24 cellular contexts compared by ENCODE assay signal in genomic region chr10:1033601-1034000, GRCh38. TPM values are rescaled to one million over a fixed set of nuclear protein-coding genes. Genes with fewer than 3 reads are reported as not detected.
A peak's percentile ranks its signal among the peaks of the same experiment; 100 is the strongest.
DNase-seq lines count a peak whose midpoint lies in the region; ATAC-seq and TF ChIP-seq lines count a peak whose summit lies in the region.
"Had no signal": no experiment of that assay in that cellular context is flagged by ENCODE, and none has a peak within 500 bp of the region (broad histone marks: within the 10 kb centered on the region; RNA-seq: fewer than 3 reads in every experiment).

No MANE protein-coding gene starts in this region.

- no peak for TF ChIP-seq POLR2A in suprapubic skin (IDR thresholded peaks at IDR 0.05)

- no peak overlapping the region for H3K4me3 ChIP-seq in dorsolateral prefrontal cortex
- H3K4me3 ChIP-seq in suprapubic skin: no peak overlapping the region
- H3K4me3 ChIP-seq: SJSA1 had no signal

- DNase-seq in dorsolateral prefrontal cortex: no peak
- DNase-seq in left ventricle myocardium superior: no peak
- DNase-seq in suprapubic skin (ENCODE audit: low spot score in 2 of 2): no peak
- DNase-seq: Calu3; DMS79 treated with DMSO at 0.1 percent for 48 hours; GF-D8; HCEC 1CT; MM.1S; NCI-H2029 treated with DMSO at 0.1 percent for 48 hours; NCI-H446 treated with DMSO at 0.1 percent for 48 hours; NCI-H526; NCI-H82; NK-92 treated with Interleukin-12 subunit alpha and Interleukin-12 subunit beta, amount 100 ng/mL, for 24 hours; PC-3 had no signal

- ATAC-seq in left ventricle myocardium superior (peak; percentile 83), GM18868 (IDR thresholded peaks at IDR 0.05; ENCODE audit: unreplicated experiment) (no peak), HG03045 (IDR thresholded peaks at IDR 0.05; ENCODE audit: unreplicated experiment) (no peak)
- no peak for ATAC-seq in stimulated activated memory B cell treated with anti-CD40 and anti-IgM and Interleukin-4, amounts not matched to agents 10 μg/mL and 1 μg/mL and 100 μg/mL, for 72 hours
- ATAC-seq: PC-3 had no signal

- no peaks in the 10 kb centered on the region for H3K27me3 ChIP-seq in dorsolateral prefrontal cortex
- H3K27me3 ChIP-seq in suprapubic skin: no peaks in the 10 kb centered on the region
- H3K27me3 ChIP-seq: SJSA1 had no signal

- H3K9me3 ChIP-seq in suprapubic skin: no peaks in the 10 kb centered on the region
- H3K9me3 ChIP-seq: SJSA1 had no signal

- no peaks in the 10 kb centered on the region for H3K9me3 Mint-ChIP-seq in stimulated activated memory B cell treated with anti-CD40 and anti-IgM and Interleukin-4, amounts not matched to agents 10 μg/mL and 1 μg/mL and 100 μg/mL, for 72 hours
- H3K9me3 Mint-ChIP-seq: IgD-negative memory B cell had no signal

- H3K27me3 Mint-ChIP-seq in stimulated activated memory B cell treated with anti-CD40 and anti-IgM and Interleukin-4, amounts not matched to agents 10 μg/mL and 1 μg/mL and 100 μg/mL, for 72 hours: no peaks in the 10 kb centered on the region
- H3K27me3 Mint-ChIP-seq: B cell, IgD-negative memory B cell had no signal

- TF ChIP-seq CTCF in dorsolateral prefrontal cortex (IDR thresholded peaks at IDR 0.05 in 54 of 56, conservative IDR thresholded peaks at IDR 0.05 in 2 of 56; ENCODE audit: low read depth in 1 of 56, partially characterized antibody in 56 of 56) (no peak), suprapubic skin (IDR thresholded peaks at IDR 0.05) (no peak)

- intact Hi-C loops in dorsolateral prefrontal cortex (cut with DNase I): no loop called here
- intact Hi-C loops in left ventricle myocardium superior (cut with micrococcal nuclease): no loop called here

- H3K36me3 Mint-ChIP-seq in stimulated activated memory B cell treated with anti-CD40 and anti-IgM and Interleukin-4, amounts not matched to agents 10 μg/mL and 1 μg/mL and 100 μg/mL, for 72 hours: peaks cover 29% of the 10 kb centered on the region

- peak overlapping the region; percentile 37 for H3K27ac ChIP-seq in angular gyrus (ENCODE audit: low read depth, low read length)
- H3K27ac ChIP-seq in dorsolateral prefrontal cortex: peak overlapping the region in 54 of 59 donors; percentile 6 to 98 (median 90)
- peak overlapping the region; percentile 0 for H3K27ac ChIP-seq in suprapubic skin
- H3K27ac ChIP-seq: HL-60, KMS-11, SJSA1 had no signal

- 73% methylated on average over 1 of the region's 1 CpG for WGBS in suprapubic skin

- H3K4me1 Mint-ChIP-seq in stimulated activated memory B cell treated with anti-CD40 and anti-IgM and Interleukin-4, amounts not matched to agents 10 μg/mL and 1 μg/mL and 100 μg/mL, for 72 hours: peaks cover 28% of the 10 kb centered on the region

- peaks cover 14% of the 10 kb centered on the region for H3K4me1 ChIP-seq in suprapubic skin
- H3K4me1 ChIP-seq: SJSA1 had no signal

- TF ChIP-seq EP300 in suprapubic skin (IDR thresholded peaks at IDR 0.05): no peak

- no peak overlapping the region for H3K27ac Mint-ChIP-seq in stimulated activated memory B cell treated with anti-CD40 and anti-IgM and Interleukin-4, amounts not matched to agents 10 μg/mL and 1 μg/mL and 100 μg/mL, for 72 hours
- H3K27ac Mint-ChIP-seq: B cell, IgD-negative memory B cell had no signal

- peaks cover 4% of the 10 kb centered on the region for H3K36me3 ChIP-seq in suprapubic skin

- no peak overlapping the region for H3K4me3 Mint-ChIP-seq in stimulated activated memory B cell treated with anti-CD40 and anti-IgM and Interleukin-4, amounts not matched to agents 10 μg/mL and 1 μg/mL and 100 μg/mL, for 72 hours
- H3K4me3 Mint-ChIP-seq: B cell, IgD-negative memory B cell had no signal

RNA-seq across cellular contexts. Expression of gene IDI2, which starts 7.9 kb away (rescaled TPM):
- total RNA-seq in dorsolateral prefrontal cortex (under 1 TPM in 1 of 120 experiments, not detected in 119; 0.75 TPM), left ventricle myocardium superior (not detected), suprapubic skin (not detected)
- total RNA-seq: B cell, Calu3, H1, PC-3, SJSA1 had no signal

RNA-seq across cellular contexts. Expression of gene IDI1, which starts 15.3 kb away (rescaled TPM):
- total RNA-seq in dorsolateral prefrontal cortex (100 to 1,000 TPM in 1 of 120 experiments, 10 to 100 TPM in 119; 35.1 to 115 (median 59.2) TPM), left ventricle myocardium superior (15.8 TPM), suprapubic skin (10 to 100 TPM; 32.0 to 62.1 (median 36.1) TPM)

RNA-seq across cellular contexts. Expression of gene WDR37, which starts 22.6 kb away (rescaled TPM):
- total RNA-seq in dorsolateral prefrontal cortex (100 to 1,000 TPM in 2 of 120 experiments, 10 to 100 TPM in 118; 39.0 to 104 (median 78.6) TPM), left ventricle myocardium superior (35.0 TPM), suprapubic skin (10 to 100 TPM; 13.1 to 32.7 (median 18.4) TPM)

RNA-seq across cellular contexts. Expression of gene GTPBP4, which starts 45.4 kb away (rescaled TPM):
- total RNA-seq in dorsolateral prefrontal cortex (10 to 100 TPM; 20.9 to 41.8 (median 31.2) TPM), left ventricle myocardium superior (27.8 TPM), suprapubic skin (10 to 100 TPM; 14.4 to 37.2 (median 28.5) TPM)

Comparison
In these comparisons a context has a peak if more than half of its experiments do, and no peak if none do; other contexts are left out.
1. H3K27ac ChIP-seq: peak in every context shown above with its lines; median percentile 90 in dorsolateral prefrontal cortex; 37 in angular gyrus; 0 in suprapubic skin.